Comparison of ENCODE assay signal across 1 cellular context in the genomic region with DNA sequence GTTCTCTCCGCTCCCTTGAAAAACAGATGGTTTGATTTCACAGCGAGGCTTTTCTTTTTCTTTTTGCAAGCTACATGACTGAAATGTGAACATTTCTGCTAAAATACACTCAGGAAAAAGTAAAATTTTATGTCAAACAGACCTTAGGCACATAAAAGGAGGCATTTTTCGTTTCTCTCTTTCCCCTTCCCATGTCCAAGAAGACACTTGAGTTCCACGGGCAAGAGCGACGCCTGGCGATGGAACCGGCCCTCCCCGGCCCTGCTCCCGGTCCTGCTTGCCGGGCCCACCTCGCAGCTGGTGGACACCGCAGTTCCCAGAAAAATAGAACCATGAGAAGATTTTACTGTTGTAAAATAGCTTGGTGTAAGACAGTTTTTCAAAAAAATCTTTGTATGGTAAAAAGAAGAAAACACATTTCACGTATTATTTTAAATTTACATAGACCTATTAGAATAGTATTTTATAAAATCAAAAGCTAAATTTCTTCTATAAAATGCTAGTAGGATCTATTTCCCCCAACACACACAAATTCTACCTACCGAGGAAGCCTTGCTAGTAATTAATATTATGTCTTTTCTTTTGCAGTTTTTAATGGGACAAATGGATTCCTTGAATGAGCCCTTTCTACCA.
A peak's percentile ranks its signal among the peaks of the same experiment; 100 is the strongest.
TF ChIP-seq lines count a peak whose summit lies in the region.

No MANE protein-coding gene starts in this region.

TF ChIP-seq in HepG2, 621 proteins besides CTCF, POLR2A, EP300 and RAD21 (continued from another document and continues in another):
- TF ChIP-seq, protein P1, sequence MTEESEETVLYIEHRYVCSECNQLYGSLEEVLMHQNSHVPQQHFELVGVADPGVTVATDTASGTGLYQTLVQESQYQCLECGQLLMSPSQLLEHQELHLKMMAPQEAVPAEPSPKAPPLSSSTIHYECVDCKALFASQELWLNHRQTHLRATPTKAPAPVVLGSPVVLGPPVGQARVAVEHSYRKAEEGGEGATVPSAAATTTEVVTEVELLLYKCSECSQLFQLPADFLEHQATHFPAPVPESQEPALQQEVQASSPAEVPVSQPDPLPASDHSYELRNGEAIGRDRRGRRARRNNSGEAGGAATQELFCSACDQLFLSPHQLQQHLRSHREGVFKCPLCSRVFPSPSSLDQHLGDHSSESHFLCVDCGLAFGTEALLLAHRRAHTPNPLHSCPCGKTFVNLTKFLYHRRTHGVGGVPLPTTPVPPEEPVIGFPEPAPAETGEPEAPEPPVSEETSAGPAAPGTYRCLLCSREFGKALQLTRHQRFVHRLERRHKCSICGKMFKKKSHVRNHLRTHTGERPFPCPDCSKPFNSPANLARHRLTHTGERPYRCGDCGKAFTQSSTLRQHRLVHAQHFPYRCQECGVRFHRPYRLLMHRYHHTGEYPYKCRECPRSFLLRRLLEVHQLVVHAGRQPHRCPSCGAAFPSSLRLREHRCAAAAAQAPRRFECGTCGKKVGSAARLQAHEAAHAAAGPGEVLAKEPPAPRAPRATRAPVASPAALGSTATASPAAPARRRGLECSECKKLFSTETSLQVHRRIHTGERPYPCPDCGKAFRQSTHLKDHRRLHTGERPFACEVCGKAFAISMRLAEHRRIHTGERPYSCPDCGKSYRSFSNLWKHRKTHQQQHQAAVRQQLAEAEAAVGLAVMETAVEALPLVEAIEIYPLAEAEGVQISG (CRISPR knock-in tag; IDR thresholded peaks at IDR 0.05), result 0 out of 2 replicates have a peak, but pooled peaks have one; percentile 36
- TF ChIP-seq ZNF709 (CRISPR knock-in tag; IDR thresholded peaks at IDR 0.05) (0 out of 2 replicates have a peak, but pooled peaks have one; percentile 20), ZNF44 (CRISPR knock-in tag; IDR thresholded peaks at IDR 0.05) (no peak), GATAD2A (CRISPR knock-in tag; IDR thresholded peaks at IDR 0.05) (peak; percentile 58; the same call in 1 of the 2 replicates), DPF2 (CRISPR knock-in tag; IDR thresholded peaks at IDR 0.05; ENCODE audit: borderline replicate concordance, low read depth) (no peak), STAG1 (CRISPR knock-in tag; IDR thresholded peaks at IDR 0.05) (peak; percentile 100), ZNF83 (CRISPR knock-in tag; IDR thresholded peaks at IDR 0.05; ENCODE audit: borderline replicate concordance) (no peak), ZNF619 (CRISPR knock-in tag; IDR thresholded peaks at IDR 0.05) (no peak), KMT2A (CRISPR knock-in tag; IDR thresholded peaks at IDR 0.05) (0 out of 2 replicates have a peak, but pooled peaks have one; percentile 41), GATAD1 (CRISPR knock-in tag; IDR thresholded peaks at IDR 0.05) (peak; percentile 32; the same call in 1 of the 2 replicates), ZNF563 (CRISPR knock-in tag; IDR thresholded peaks at IDR 0.05) (no peak), RXRB (CRISPR knock-in tag; IDR thresholded peaks at IDR 0.05; ENCODE audit: borderline replicate concordance) (0 out of 2 replicates have a peak, but pooled peaks have one; percentile 19), RNF2 (conservative IDR thresholded peaks at IDR 0.05; ENCODE audit: low read depth) (0 out of 2 replicates have a peak, but pooled peaks have one; percentile 17), NONO (IDR thresholded peaks at IDR 0.05) (no peak), NONO (CRISPR knock-in tag; conservative IDR thresholded peaks at IDR 0.05) (peak; percentile 54; the same call in 1 of the 2 replicates), JDP2 (CRISPR knock-in tag; IDR thresholded peaks at IDR 0.05; ENCODE audit: borderline replicate concordance) (no peak), ZNF501 (CRISPR knock-in tag; IDR thresholded peaks at IDR 0.05) (peak; percentile 75; the same call in 1 of the 2 replicates), ZNF761 (CRISPR knock-in tag; conservative IDR thresholded peaks at IDR 0.05) (no peak), KLF16 (CRISPR knock-in tag; IDR thresholded peaks at IDR 0.05) (0 out of 4 replicates have a peak, but pooled peaks of 1 of the 2 experiments have one; percentile 39), ZNF766 (CRISPR knock-in tag; IDR thresholded peaks at IDR 0.05; ENCODE audit: borderline replicate concordance) (0 out of 2 replicates have a peak, but pooled peaks have one; percentile 3), BRCA1 (CRISPR knock-in tag; IDR thresholded peaks at IDR 0.05) (peak; percentile 60; the same call in 1 of the 2 replicates), BCL6 (CRISPR knock-in tag; IDR thresholded peaks at IDR 0.05) (peak; percentile 13; the same call in 1 of the 2 replicates), MTA1 (CRISPR knock-in tag; IDR thresholded peaks at IDR 0.05; ENCODE audit: borderline replicate concordance) (no peak), CHCHD3 (CRISPR knock-in tag; IDR thresholded peaks at IDR 0.05) (0 out of 2 replicates have a peak, but pooled peaks have one; percentile 0), MIER3 (CRISPR knock-in tag; IDR thresholded peaks at IDR 0.05; ENCODE audit: borderline replicate concordance) (0 out of 2 replicates have a peak, but pooled peaks have one; percentile 66)
- TF ChIP-seq, protein P2, sequence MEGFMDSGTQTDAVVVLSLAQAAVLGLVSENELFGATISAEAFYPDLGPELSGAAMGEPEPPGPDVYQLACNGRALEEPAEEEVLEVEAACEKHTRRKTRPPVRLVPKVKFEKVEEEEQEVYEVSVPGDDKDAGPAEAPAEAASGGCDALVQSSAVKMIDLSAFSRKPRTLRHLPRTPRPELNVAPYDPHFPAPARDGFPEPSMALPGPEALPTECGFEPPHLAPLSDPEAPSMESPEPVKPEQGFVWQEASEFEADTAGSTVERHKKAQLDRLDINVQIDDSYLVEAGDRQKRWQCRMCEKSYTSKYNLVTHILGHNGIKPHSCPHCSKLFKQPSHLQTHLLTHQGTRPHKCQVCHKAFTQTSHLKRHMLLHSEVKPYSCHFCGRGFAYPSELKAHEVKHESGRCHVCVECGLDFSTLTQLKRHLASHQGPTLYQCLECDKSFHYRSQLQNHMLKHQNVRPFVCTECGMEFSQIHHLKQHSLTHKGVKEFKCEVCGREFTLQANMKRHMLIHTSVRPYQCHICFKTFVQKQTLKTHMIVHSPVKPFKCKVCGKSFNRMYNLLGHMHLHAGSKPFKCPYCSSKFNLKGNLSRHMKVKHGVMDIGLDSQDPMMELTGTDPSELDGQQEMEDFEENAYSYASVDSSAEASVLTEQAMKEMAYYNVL (CRISPR knock-in tag; IDR thresholded peaks at IDR 0.05; ENCODE audit: borderline replicate concordance), result 0 out of 2 replicates have a peak, but pooled peaks have one; percentile 9
- TF ChIP-seq, protein P3, sequence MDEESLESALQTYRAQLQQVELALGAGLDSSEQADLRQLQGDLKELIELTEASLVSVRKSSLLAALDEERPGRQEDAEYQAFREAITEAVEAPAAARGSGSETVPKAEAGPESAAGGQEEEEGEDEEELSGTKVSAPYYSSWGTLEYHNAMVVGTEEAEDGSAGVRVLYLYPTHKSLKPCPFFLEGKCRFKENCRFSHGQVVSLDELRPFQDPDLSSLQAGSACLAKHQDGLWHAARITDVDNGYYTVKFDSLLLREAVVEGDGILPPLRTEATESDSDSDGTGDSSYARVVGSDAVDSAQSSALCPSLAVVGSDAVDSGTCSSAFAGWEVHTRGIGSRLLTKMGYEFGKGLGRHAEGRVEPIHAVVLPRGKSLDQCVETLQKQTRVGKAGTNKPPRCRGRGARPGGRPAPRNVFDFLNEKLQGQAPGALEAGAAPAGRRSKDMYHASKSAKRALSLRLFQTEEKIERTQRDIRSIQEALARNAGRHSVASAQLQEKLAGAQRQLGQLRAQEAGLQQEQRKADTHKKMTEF (CRISPR knock-in tag; IDR thresholded peaks at IDR 0.05), result peak; percentile 44; the same call in 1 of the 2 replicates
- TF ChIP-seq, protein P4, sequence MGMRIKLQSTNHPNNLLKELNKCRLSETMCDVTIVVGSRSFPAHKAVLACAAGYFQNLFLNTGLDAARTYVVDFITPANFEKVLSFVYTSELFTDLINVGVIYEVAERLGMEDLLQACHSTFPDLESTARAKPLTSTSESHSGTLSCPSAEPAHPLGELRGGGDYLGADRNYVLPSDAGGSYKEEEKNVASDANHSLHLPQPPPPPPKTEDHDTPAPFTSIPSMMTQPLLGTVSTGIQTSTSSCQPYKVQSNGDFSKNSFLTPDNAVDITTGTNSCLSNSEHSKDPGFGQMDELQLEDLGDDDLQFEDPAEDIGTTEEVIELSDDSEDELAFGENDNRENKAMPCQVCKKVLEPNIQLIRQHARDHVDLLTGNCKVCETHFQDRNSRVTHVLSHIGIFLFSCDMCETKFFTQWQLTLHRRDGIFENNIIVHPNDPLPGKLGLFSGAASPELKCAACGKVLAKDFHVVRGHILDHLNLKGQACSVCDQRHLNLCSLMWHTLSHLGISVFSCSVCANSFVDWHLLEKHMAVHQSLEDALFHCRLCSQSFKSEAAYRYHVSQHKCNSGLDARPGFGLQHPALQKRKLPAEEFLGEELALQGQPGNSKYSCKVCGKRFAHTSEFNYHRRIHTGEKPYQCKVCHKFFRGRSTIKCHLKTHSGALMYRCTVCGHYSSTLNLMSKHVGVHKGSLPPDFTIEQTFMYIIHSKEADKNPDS (CRISPR knock-in tag; IDR thresholded peaks at IDR 0.05), result no peak
- TF ChIP-seq, protein P5, sequence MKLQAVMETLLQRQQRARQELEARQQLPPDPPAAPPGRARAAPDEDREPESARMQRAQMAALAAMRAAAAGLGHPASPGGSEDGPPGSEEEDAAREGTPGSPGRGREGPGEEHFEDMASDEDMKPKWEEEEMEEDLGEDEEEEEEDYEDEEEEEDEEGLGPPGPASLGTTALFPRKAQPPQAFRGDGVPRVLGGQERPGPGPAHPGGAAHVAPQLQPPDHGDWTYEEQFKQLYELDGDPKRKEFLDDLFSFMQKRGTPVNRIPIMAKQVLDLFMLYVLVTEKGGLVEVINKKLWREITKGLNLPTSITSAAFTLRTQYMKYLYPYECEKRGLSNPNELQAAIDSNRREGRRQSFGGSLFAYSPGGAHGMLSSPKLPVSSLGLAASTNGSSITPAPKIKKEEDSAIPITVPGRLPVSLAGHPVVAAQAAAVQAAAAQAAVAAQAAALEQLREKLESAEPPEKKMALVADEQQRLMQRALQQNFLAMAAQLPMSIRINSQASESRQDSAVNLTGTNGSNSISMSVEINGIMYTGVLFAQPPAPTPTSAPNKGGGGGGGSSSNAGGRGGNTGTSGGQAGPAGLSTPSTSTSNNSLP (IDR thresholded peaks at IDR 0.05; ENCODE audit: low read depth, low read length), result no peak
- TF ChIP-seq, protein P6, sequence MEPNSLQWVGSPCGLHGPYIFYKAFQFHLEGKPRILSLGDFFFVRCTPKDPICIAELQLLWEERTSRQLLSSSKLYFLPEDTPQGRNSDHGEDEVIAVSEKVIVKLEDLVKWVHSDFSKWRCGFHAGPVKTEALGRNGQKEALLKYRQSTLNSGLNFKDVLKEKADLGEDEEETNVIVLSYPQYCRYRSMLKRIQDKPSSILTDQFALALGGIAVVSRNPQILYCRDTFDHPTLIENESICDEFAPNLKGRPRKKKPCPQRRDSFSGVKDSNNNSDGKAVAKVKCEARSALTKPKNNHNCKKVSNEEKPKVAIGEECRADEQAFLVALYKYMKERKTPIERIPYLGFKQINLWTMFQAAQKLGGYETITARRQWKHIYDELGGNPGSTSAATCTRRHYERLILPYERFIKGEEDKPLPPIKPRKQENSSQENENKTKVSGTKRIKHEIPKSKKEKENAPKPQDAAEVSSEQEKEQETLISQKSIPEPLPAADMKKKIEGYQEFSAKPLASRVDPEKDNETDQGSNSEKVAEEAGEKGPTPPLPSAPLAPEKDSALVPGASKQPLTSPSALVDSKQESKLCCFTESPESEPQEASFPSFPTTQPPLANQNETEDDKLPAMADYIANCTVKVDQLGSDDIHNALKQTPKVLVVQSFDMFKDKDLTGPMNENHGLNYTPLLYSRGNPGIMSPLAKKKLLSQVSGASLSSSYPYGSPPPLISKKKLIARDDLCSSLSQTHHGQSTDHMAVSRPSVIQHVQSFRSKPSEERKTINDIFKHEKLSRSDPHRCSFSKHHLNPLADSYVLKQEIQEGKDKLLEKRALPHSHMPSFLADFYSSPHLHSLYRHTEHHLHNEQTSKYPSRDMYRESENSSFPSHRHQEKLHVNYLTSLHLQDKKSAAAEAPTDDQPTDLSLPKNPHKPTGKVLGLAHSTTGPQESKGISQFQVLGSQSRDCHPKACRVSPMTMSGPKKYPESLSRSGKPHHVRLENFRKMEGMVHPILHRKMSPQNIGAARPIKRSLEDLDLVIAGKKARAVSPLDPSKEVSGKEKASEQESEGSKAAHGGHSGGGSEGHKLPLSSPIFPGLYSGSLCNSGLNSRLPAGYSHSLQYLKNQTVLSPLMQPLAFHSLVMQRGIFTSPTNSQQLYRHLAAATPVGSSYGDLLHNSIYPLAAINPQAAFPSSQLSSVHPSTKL (CRISPR knock-in tag; IDR thresholded peaks at IDR 0.05), result peak; percentile 33; the same call in 1 of the 2 replicates
- TF ChIP-seq, protein P7, sequence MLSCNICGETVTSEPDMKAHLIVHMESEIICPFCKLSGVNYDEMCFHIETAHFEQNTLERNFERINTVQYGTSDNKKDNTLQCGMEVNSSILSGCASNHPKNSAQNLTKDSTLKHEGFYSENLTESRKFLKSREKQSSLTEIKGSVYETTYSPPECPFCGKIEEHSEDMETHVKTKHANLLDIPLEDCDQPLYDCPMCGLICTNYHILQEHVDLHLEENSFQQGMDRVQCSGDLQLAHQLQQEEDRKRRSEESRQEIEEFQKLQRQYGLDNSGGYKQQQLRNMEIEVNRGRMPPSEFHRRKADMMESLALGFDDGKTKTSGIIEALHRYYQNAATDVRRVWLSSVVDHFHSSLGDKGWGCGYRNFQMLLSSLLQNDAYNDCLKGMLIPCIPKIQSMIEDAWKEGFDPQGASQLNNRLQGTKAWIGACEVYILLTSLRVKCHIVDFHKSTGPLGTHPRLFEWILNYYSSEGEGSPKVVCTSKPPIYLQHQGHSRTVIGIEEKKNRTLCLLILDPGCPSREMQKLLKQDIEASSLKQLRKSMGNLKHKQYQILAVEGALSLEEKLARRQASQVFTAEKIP (CRISPR knock-in tag; IDR thresholded peaks at IDR 0.05; ENCODE audit: borderline replicate concordance), result no peak
- TF ChIP-seq, protein P8, sequence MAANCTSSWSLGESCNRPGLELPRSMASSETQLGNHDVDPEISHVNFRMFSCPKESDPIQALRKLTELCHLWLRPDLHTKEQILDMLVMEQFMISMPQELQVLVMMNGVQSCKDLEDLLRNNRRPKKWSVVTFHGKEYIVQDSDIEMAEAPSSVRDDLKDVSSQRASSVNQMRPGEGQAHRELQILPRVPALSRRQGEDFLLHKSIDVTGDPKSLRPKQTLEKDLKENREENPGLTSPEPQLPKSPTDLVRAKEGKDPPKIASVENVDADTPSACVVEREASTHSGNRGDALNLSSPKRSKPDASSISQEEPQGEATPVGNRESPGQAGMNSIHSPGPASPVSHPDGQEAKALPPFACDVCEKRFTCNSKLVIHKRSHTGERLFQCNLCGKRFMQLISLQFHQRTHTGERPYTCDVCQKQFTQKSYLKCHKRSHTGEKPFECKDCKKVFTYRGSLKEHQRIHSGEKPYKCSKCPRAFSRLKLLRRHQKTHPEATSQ (CRISPR knock-in tag; IDR thresholded peaks at IDR 0.05; ENCODE audit: borderline replicate concordance), result 0 out of 2 replicates have a peak, but pooled peaks have one; percentile 42
- TF ChIP-seq, protein P9, sequence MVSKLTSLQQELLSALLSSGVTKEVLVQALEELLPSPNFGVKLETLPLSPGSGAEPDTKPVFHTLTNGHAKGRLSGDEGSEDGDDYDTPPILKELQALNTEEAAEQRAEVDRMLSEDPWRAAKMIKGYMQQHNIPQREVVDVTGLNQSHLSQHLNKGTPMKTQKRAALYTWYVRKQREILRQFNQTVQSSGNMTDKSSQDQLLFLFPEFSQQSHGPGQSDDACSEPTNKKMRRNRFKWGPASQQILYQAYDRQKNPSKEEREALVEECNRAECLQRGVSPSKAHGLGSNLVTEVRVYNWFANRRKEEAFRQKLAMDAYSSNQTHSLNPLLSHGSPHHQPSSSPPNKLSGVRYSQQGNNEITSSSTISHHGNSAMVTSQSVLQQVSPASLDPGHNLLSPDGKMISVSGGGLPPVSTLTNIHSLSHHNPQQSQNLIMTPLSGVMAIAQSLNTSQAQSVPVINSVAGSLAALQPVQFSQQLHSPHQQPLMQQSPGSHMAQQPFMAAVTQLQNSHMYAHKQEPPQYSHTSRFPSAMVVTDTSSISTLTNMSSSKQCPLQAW (CRISPR knock-in tag; IDR thresholded peaks at IDR 0.05), result 0 out of 2 replicates have a peak, but pooled peaks have one; percentile 15
